9 cellular contexts compared by ENCODE assay signal in genomic region chrX:131778269-131779218, GRCh38.
A peak's percentile ranks its signal among the peaks of the same experiment; 100 is the strongest.
DNase-seq lines count a peak whose midpoint lies in the region; ATAC-seq lines count a peak whose summit lies in the region.
"Had no signal": no experiment of that assay in that cellular context is flagged by ENCODE, and none has a peak within 500 bp of the region (broad histone marks: within the 10 kb centered on the region; RNA-seq: fewer than 3 reads in every experiment).

No MANE protein-coding gene starts in this region.

- H3K36me3 ChIP-seq in SK-N-MC (ENCODE audit: insufficient read depth, low read length): no peaks in the 10 kb centered on the region
- H3K36me3 ChIP-seq: heart right ventricle had no signal

- peak overlapping the region; percentile 72 for H3K4me3 ChIP-seq in SK-N-MC

- peak; percentile 68 for ATAC-seq in GM21360 (IDR thresholded peaks at IDR 0.05; ENCODE audit: unreplicated experiment)
- ATAC-seq in HG02759 (IDR thresholded peaks at IDR 0.05; ENCODE audit: unreplicated experiment): no peak

- no peaks in the 10 kb centered on the region for H3K4me1 Mint-ChIP-seq in activated CD4-positive, alpha-beta memory T cell treated with anti-CD3 and anti-CD28 coated beads for 36 hours (ENCODE audit: low read depth)

- peak overlapping the region; percentile 75 for H3K9ac ChIP-seq in SK-N-MC (ENCODE audit: insufficient read length)

- no peak overlapping the region for H3K4me3 Mint-ChIP-seq in activated CD4-positive, alpha-beta memory T cell treated with anti-CD3 and anti-CD28 coated beads for 36 hours

- peak; percentile 61 for DNase-seq in AG08395 (ENCODE audit: low spot score)
- no peak for DNase-seq in SK-N-MC (ENCODE audit: low read depth, low spot score)
- DNase-seq in kidney tubule cell (ENCODE audit: low spot score): peak; percentile 76
- DNase-seq in activated CD4-positive, alpha-beta memory T cell treated with anti-CD3 and anti-CD28 coated beads for 36 hours: no peak
- no peak for DNase-seq in AML-193 (lab: John Stamatoyannopoulos, UW)
- no peak for DNase-seq in stimulated activated naive CD4-positive, alpha-beta T cell treated with Interleukin-2 at 50 U/mL for 16 hours (lab: John Stamatoyannopoulos, UW)
- DNase-seq: heart right ventricle had no signal

- H3K27me3 Mint-ChIP-seq in activated CD4-positive, alpha-beta memory T cell treated with anti-CD3 and anti-CD28 coated beads for 36 hours: no peaks in the 10 kb centered on the region

- peaks cover 8% of the 10 kb centered on the region for H3K36me3 Mint-ChIP-seq in activated CD4-positive, alpha-beta memory T cell treated with anti-CD3 and anti-CD28 coated beads for 36 hours

- H3K9me3 ChIP-seq in SK-N-MC (ENCODE audit: low read depth, low read length): no peaks in the 10 kb centered on the region
- H3K9me3 ChIP-seq: heart right ventricle had no signal

- CTCF ChIA-PET in activated CD4-positive, alpha-beta memory T cell treated with anti-CD3 and anti-CD28 coated beads for 36 hours (lab: Charles Lee): no interaction called here

- no peaks in the 10 kb centered on the region for H3K9me3 Mint-ChIP-seq in activated CD4-positive, alpha-beta memory T cell treated with anti-CD3 and anti-CD28 coated beads for 36 hours

- H3K27ac Mint-ChIP-seq in activated CD4-positive, alpha-beta memory T cell treated with anti-CD3 and anti-CD28 coated beads for 36 hours: no peak overlapping the region

- 0 out of 2 replicates have a peak overlapping the region, but pooled peaks have one; percentile 37 for H3K27ac ChIP-seq in SK-N-MC

- POLR2A ChIA-PET in activated CD4-positive, alpha-beta memory T cell treated with anti-CD3 and anti-CD28 coated beads for 36 hours (lab: Charles Lee): no interaction called here

- intact Hi-C loops in activated CD4-positive, alpha-beta memory T cell treated with anti-CD3 and anti-CD28 coated beads for 36 hours (cut with micrococcal nuclease): no loop called here

Comparison
In these comparisons a context has a peak if more than half of its experiments do, and no peak if none do; other contexts are left out.
1. DNase-seq: peak in AG08395 (single experiment) and kidney tubule cell (single experiment); none in SK-N-MC (single experiment), activated CD4-positive, alpha-beta memory T cell treated with anti-CD3 and anti-CD28 coated beads for 36 hours (single experiment), AML-193 (0 of 2) and stimulated activated naive CD4-positive, alpha-beta T cell treated with Interleukin-2 at 50 U/mL for 16 hours (single experiment).